ENCODE assay signal across 10 cellular contexts in genomic region chr1:11918779-11919519, GRCh38. TPM values are rescaled to one million over a fixed set of nuclear protein-coding genes. Genes with fewer than 3 reads are reported as not detected.
A peak's percentile ranks its signal among the peaks of the same experiment; 100 is the strongest.
DNase-seq lines count a peak whose midpoint lies in the region; ATAC-seq and TF ChIP-seq lines count a peak whose summit lies in the region.
"Had no signal": no experiment of that assay in that cellular context is flagged by ENCODE, and none has a peak within 500 bp of the region (broad histone marks: within the 10 kb centered on the region; RNA-seq: fewer than 3 reads in every experiment).

No MANE protein-coding gene starts in this region.

- no peak for TF ChIP-seq CTCF in MCF 10A (IDR thresholded peaks at IDR 0.05; ENCODE audit: unreplicated experiment)

- no TSS peak for BruUV-seq in MCF 10A (replicated peaks; lab: Mats Ljungman, UMichigan)

- ATAC-seq in stimulated activated naive B cell treated with anti-CD40 and anti-IgM and Interleukin-4, amounts not matched to agents 10 μg/mL and 1 μg/mL and 100 μg/mL, for 72 hours (replicated peaks): no peak

- no peak overlapping the region for H3K4me3 Mint-ChIP-seq in MCF 10A (ENCODE audit: unreplicated experiment)
- H3K4me3 Mint-ChIP-seq in stimulated activated naive B cell treated with anti-CD40 and anti-IgM and Interleukin-4, amounts not matched to agents 10 μg/mL and 1 μg/mL and 100 μg/mL, for 72 hours: no peak overlapping the region

- intact Hi-C loops in MCF 10A (cut with micrococcal nuclease): no loop called here

- H3K27me3 Mint-ChIP-seq in MCF 10A (ENCODE audit: insufficient read depth, unreplicated experiment): no peaks in the 10 kb centered on the region
- no peaks in the 10 kb centered on the region for H3K27me3 Mint-ChIP-seq in stimulated activated naive B cell treated with anti-CD40 and anti-IgM and Interleukin-4, amounts not matched to agents 10 μg/mL and 1 μg/mL and 100 μg/mL, for 72 hours

- TF ChIP-seq POLR2A in erythroblast (IDR thresholded peaks at IDR 0.05; ENCODE audit: low read length): no peak

- peaks cover 30% of the 10 kb centered on the region for H3K4me1 Mint-ChIP-seq in MCF 10A (ENCODE audit: insufficient read depth, unreplicated experiment)
- H3K4me1 Mint-ChIP-seq in stimulated activated naive B cell treated with anti-CD40 and anti-IgM and Interleukin-4, amounts not matched to agents 10 μg/mL and 1 μg/mL and 100 μg/mL, for 72 hours: peaks cover 23 to 50% of the 10 kb centered on the region in 2 donors

- no peaks in the 10 kb centered on the region for H3K9me3 Mint-ChIP-seq in MCF 10A (ENCODE audit: unreplicated experiment)
- no peaks in the 10 kb centered on the region for H3K9me3 Mint-ChIP-seq in stimulated activated naive B cell treated with anti-CD40 and anti-IgM and Interleukin-4, amounts not matched to agents 10 μg/mL and 1 μg/mL and 100 μg/mL, for 72 hours

- H3K27ac Mint-ChIP-seq in MCF 10A (ENCODE audit: low read depth, unreplicated experiment): no peak overlapping the region
- peak overlapping the region; percentile 5 for H3K27ac Mint-ChIP-seq in stimulated activated naive B cell treated with anti-CD40 and anti-IgM and Interleukin-4, amounts not matched to agents 10 μg/mL and 1 μg/mL and 100 μg/mL, for 72 hours

- POLR2A ChIA-PET in MCF 10A (lab: Yijun Ruan, JAX): interaction anchor here (0.7 to 8.0 kb wide), 4 partner anchors 9 to 100 kb away, joined by 3 to 123 read pairs (median 4); no protein-coding TSS in a partner anchor

- CTCF ChIA-PET in MCF 10A (lab: Yijun Ruan, JAX): interaction anchor here (1.1 to 1.2 kb wide), 3 partner anchors 10 to 49 kb away, joined by 3 to 5 read pairs (median 4); no protein-coding TSS in a partner anchor

- peaks cover 39% of the 10 kb centered on the region for H3K36me3 Mint-ChIP-seq in MCF 10A (ENCODE audit: insufficient read depth, unreplicated experiment)
- peaks cover 33 to 35% of the 10 kb centered on the region in 2 donors for H3K36me3 Mint-ChIP-seq in stimulated activated naive B cell treated with anti-CD40 and anti-IgM and Interleukin-4, amounts not matched to agents 10 μg/mL and 1 μg/mL and 100 μg/mL, for 72 hours

- DNase-seq in HK-2 (ENCODE audit: unreplicated experiment) (peak; percentile 41), MCF 10A (ENCODE audit: unreplicated experiment) (peak; percentile 74), hippocampal formation (lab: John Stamatoyannopoulos, UW) (peak; percentile 22 to 29), erythroblast (lab: John Stamatoyannopoulos, UW) (no peak), NCI-H526 treated with DMSO at 0.1 percent for 48 hours (lab: John Stamatoyannopoulos, UW) (no peak), D341Med (ENCODE audit: low spot score) (no peak), NCI-H69 (lab: John Stamatoyannopoulos, UW) (no peak)
- DNase-seq in stimulated activated naive B cell treated with anti-CD40 and anti-IgM and Interleukin-4, amounts not matched to agents 10 μg/mL and 1 μg/mL and 100 μg/mL, for 72 hours: no peak
- DNase-seq: activated gamma-delta T cell; stimulated activated CD4-positive, alpha-beta T cell treated with anti-CD3 and anti-CD28 coated beads, Interleukin-2, amount 100 ng/mL, for 48 hours had no signal

RNA-seq across cellular contexts. Expression of gene KIAA2013, which starts 7.3 kb away (rescaled TPM):
- 20.4 and 24.3 TPM in 2 replicates for total RNA-seq in MCF 10A (2022)

RNA-seq across cellular contexts. Expression of gene PLOD1, which starts 15.6 kb away (rescaled TPM):
- 47.2 and 48.2 TPM in 2 replicates for total RNA-seq in MCF 10A (2022)

Comparison
In these comparisons a context has a peak if more than half of its experiments do, and no peak if none do; other contexts are left out.
1. DNase-seq: peak in HK-2 (single experiment), MCF 10A (single experiment) and hippocampal formation (2 of 2); none in stimulated activated naive B cell treated with anti-CD40 and anti-IgM and Interleukin-4, amounts not matched to agents 10 μg/mL and 1 μg/mL and 100 μg/mL, for 72 hours (single experiment), erythroblast (0 of 2), NCI-H526 treated with DMSO at 0.1 percent for 48 hours (single experiment), D341Med (single experiment) and NCI-H69 (single experiment).